In genomic region chr17:7915611-7916382, GRCh38 we compare ENCODE assay signal across 8 cellular contexts.
DNase-seq lines count a peak whose midpoint lies in the region; ATAC-seq lines count a peak whose summit lies in the region.

TSS of gene RNF227 (minus strand) at chr17:7916289. CDS start at chr17:7916195, 94 bp downstream.

- peak within 1 kb of the TSS; percentile 97 for H3K27ac ChIP-seq in ACC112 (ENCODE audit: low read depth, low read length)

- H3K27me3 ChIP-seq in ACC112 (ENCODE audit: insufficient read depth, low read length): no peaks in the 10 kb centered on the region

- DNase-seq in NCI-H446 treated with DMSO at 0.1 percent for 48 hours (lab: John Stamatoyannopoulos, UW) (peak; percentile 92), cerebellar nuclear complex (lab: John Stamatoyannopoulos, UW) (peak; percentile 44 to 72), kidney glomerular epithelial cell (lab: John Stamatoyannopoulos, UW) (peak; percentile 84)
- DNase-seq in activated CD4-positive, alpha-beta T cell treated with anti-CD3 and anti-CD28 coated beads for 1 hour: peak; percentile 66
- DNase-seq in stimulated activated CD4-positive, alpha-beta T cell treated with anti-CD3 and anti-CD28 coated beads, Interleukin-15, amount 100 ng/mL, for 24 hours: peak; percentile 95

- peaks cover 19% of the 10 kb centered on the region for H3K4me1 ChIP-seq in ACC112 (ENCODE audit: control insufficient read depth, insufficient read depth, low read length, unreplicated experiment)

- ATAC-seq in GM19025 (IDR thresholded peaks at IDR 0.05; ENCODE audit: low read depth, unreplicated experiment): peak; percentile 67
- peak; percentile 74 for ATAC-seq in HG03354 (IDR thresholded peaks at IDR 0.05; ENCODE audit: poor library complexity, severe bottlenecking, unreplicated experiment)

- H3K4me3 ChIP-seq in ACC112 (ENCODE audit: low read depth, low read length): peak within 1 kb of the TSS; percentile 80

- H3K36me3 ChIP-seq in ACC112 (ENCODE audit: insufficient read depth, low read length): peaks cover 4% of the 10 kb centered on the region; the same call in 1 of the 2 replicates

- H2AFZ ChIP-seq in ACC112 (ENCODE audit: low read length, unreplicated experiment): peak within 1 kb of the TSS; percentile 77

- H3K79me2 ChIP-seq in ACC112 (ENCODE audit: control insufficient read depth, insufficient read depth, low read length, unreplicated experiment): peaks cover 14% of the 10 kb centered on the region

Comparison
In these comparisons a context has a peak if more than half of its experiments do, and no peak if none do; other contexts are left out.
1. Peak in every context shown above with its lines: DNase-seq, ATAC-seq, H3K4me3 ChIP-seq and H3K27ac ChIP-seq.